ENCODE assay signal across 40 cellular contexts in genomic region chr7:30665043-30665442, GRCh38. TPM values are rescaled to one million over a fixed set of nuclear protein-coding genes. Genes with fewer than 3 reads are reported as not detected.
"Had no signal": no experiment of that assay in that cellular context is flagged by ENCODE, and none has a peak within 500 bp of the region (broad histone marks: within the 10 kb centered on the region; RNA-seq: fewer than 3 reads in every experiment).

No MANE protein-coding gene starts in this region.

- ATAC-seq: activated CD8-positive, alpha-beta T cell treated with anti-CD3 and anti-CD28 coated beads for 36 hours; activated T-cell treated with anti-CD3 and anti-CD28 coated beads, Interleukin-2, amount 50 U/mL, for 4 hours; activated T-cell treated with anti-CD3 and anti-CD28 coated beads, Interleukin-2, amount 50 U/mL, for 72 hours; activated T-helper 17 cell treated with anti-CD3 and anti-CD28 coated beads, Interleukin-2, amount 50 U/mL, for 72 hours; body of pancreas had no signal

- H3K27me3 ChIP-seq: adrenal gland, body of pancreas, brain microvascular endothelial cell, breast epithelium had no signal

- H3K36me3 Mint-ChIP-seq: activated CD4-positive, alpha-beta memory T cell treated with anti-CD3 and anti-CD28 coated beads for 36 hours; activated naive CD4-positive, alpha-beta T cell treated with anti-CD3 and anti-CD28 coated beads, Interleukin-2, amount 50 U/mL, for 72 hours; activated naive CD8-positive, alpha-beta T cell treated with anti-CD3 and anti-CD28 coated beads for 36 hours had no signal

- H3K9me3 Mint-ChIP-seq: activated B cell treated with CpG ODN at 0.5 μM for 24 hours; activated CD4-positive, alpha-beta memory T cell treated with anti-CD3 and anti-CD28 coated beads for 36 hours; activated CD4-positive, alpha-beta T cell treated with anti-CD3 and anti-CD28 coated beads, Interleukin-2, amount 10 ng/mL, durations not matched to agents 24 days and 14 days; activated CD8-positive, alpha-beta T cell treated with anti-CD3 and anti-CD28 coated beads for 36 hours; activated naive CD4-positive, alpha-beta T cell treated with anti-CD3 and anti-CD28 coated beads for 36 hours; activated naive CD4-positive, alpha-beta T cell treated with anti-CD3 and anti-CD28 coated beads, Interleukin-2, amount 50 U/mL, for 72 hours; activated naive CD8-positive, alpha-beta T cell treated with anti-CD3 and anti-CD28 coated beads for 36 hours; activated T-cell treated with anti-CD3 and anti-CD28 coated beads, Interleukin-2, amount 50 U/mL, for 4 hours; activated T-cell treated with anti-CD3 and anti-CD28 coated beads, Interleukin-2, amount 50 U/mL, for 72 hours; activated T-helper 1 cell treated with anti-CD3 and anti-CD28 coated beads, Interleukin-12 subunit alpha, Interleukin-12 subunit beta, Interleukin-2, Interleukin-4 antibody, amounts not matched to agents 30 ng/mL and 10 ng/mL and 1 ng/mL, durations not matched to agents 14 hours and 24 hours and 36 hours; activated T-helper 17 cell treated with anti-CD3 and anti-CD28 coated beads, Interleukin-2, amount 50 U/mL, for 72 hours; central memory CD8-positive, alpha-beta T cell; T-helper 1 cell treated with Interleukin-12 subunit alpha and Interleukin-12 subunit beta and Interleukin-4 antibody, amounts not matched to agents 30 μg/mL and 1 μg/mL, for 36 hours; T-helper 2 cell treated with Interferon-gamma antibody and Interleukin-4, amounts not matched to agents 5 μg/mL and 100 μg/mL, for 36 hours had no signal

- H3K27ac Mint-ChIP-seq: activated B cell treated with CpG ODN at 0.5 μM for 24 hours; activated CD4-positive, alpha-beta memory T cell treated with anti-CD3 and anti-CD28 coated beads for 36 hours; activated CD4-positive, alpha-beta T cell treated with anti-CD3 and anti-CD28 coated beads, Interleukin-2, amount 10 ng/mL, durations not matched to agents 24 days and 14 days; activated CD8-positive, alpha-beta T cell treated with anti-CD3 and anti-CD28 coated beads for 36 hours; activated naive CD4-positive, alpha-beta T cell treated with anti-CD3 and anti-CD28 coated beads for 36 hours; activated naive CD4-positive, alpha-beta T cell treated with anti-CD3 and anti-CD28 coated beads, Interleukin-2, amount 50 U/mL, for 72 hours; activated naive CD8-positive, alpha-beta T cell treated with anti-CD3 and anti-CD28 coated beads for 36 hours; activated T-cell treated with anti-CD3 and anti-CD28 coated beads, Interleukin-2, amount 50 U/mL, for 72 hours; activated T-helper 1 cell treated with anti-CD3 and anti-CD28 coated beads, Interleukin-12 subunit alpha, Interleukin-12 subunit beta, Interleukin-2, Interleukin-4 antibody, amounts not matched to agents 30 ng/mL and 10 ng/mL and 1 ng/mL, durations not matched to agents 14 hours and 24 hours and 36 hours; activated T-helper 17 cell treated with anti-CD3 and anti-CD28 coated beads, Interleukin-2, amount 50 U/mL, for 72 hours; T-helper 1 cell treated with Interleukin-12 subunit alpha and Interleukin-12 subunit beta and Interleukin-4 antibody, amounts not matched to agents 30 μg/mL and 1 μg/mL, for 36 hours; T-helper 2 cell treated with Interferon-gamma antibody and Interleukin-4, amounts not matched to agents 5 μg/mL and 100 μg/mL, for 36 hours had no signal

- H3K27ac ChIP-seq: adrenal gland, body of pancreas, brain microvascular endothelial cell, breast epithelium, VCaP had no signal

- FAIRE-seq: astrocyte, TTC549 had no signal

- H3K4me1 ChIP-seq: adrenal gland, body of pancreas, breast epithelium had no signal

- H3K36me3 ChIP-seq: adrenal gland, brain microvascular endothelial cell, breast epithelium had no signal

- H3K4me3 Mint-ChIP-seq: activated B cell treated with CpG ODN at 0.5 μM for 24 hours; activated CD4-positive, alpha-beta memory T cell treated with anti-CD3 and anti-CD28 coated beads for 36 hours; activated CD4-positive, alpha-beta T cell treated with anti-CD3 and anti-CD28 coated beads, Interleukin-2, amount 10 ng/mL, durations not matched to agents 24 days and 14 days; activated CD8-positive, alpha-beta T cell treated with anti-CD3 and anti-CD28 coated beads for 36 hours; activated naive CD4-positive, alpha-beta T cell treated with anti-CD3 and anti-CD28 coated beads for 36 hours; activated naive CD8-positive, alpha-beta T cell treated with anti-CD3 and anti-CD28 coated beads for 36 hours; activated T-cell treated with anti-CD3 and anti-CD28 coated beads, Interleukin-2, amount 50 U/mL, for 4 hours; activated T-cell treated with anti-CD3 and anti-CD28 coated beads, Interleukin-2, amount 50 U/mL, for 72 hours; activated T-helper 1 cell treated with anti-CD3 and anti-CD28 coated beads, Interleukin-12 subunit alpha, Interleukin-12 subunit beta, Interleukin-2, Interleukin-4 antibody, amounts not matched to agents 30 ng/mL and 10 ng/mL and 1 ng/mL, durations not matched to agents 14 hours and 24 hours and 36 hours; activated T-helper 17 cell treated with anti-CD3 and anti-CD28 coated beads, Interleukin-2, amount 50 U/mL, for 72 hours; central memory CD8-positive, alpha-beta T cell; T-helper 1 cell treated with Interleukin-12 subunit alpha and Interleukin-12 subunit beta and Interleukin-4 antibody, amounts not matched to agents 30 μg/mL and 1 μg/mL, for 36 hours; T-helper 2 cell treated with Interferon-gamma antibody and Interleukin-4, amounts not matched to agents 5 μg/mL and 100 μg/mL, for 36 hours had no signal

- H3K4me3 ChIP-seq: adrenal gland, body of pancreas, breast epithelium had no signal

- H3K27me3 Mint-ChIP-seq: activated B cell treated with CpG ODN at 0.5 μM for 24 hours; activated CD4-positive, alpha-beta memory T cell treated with anti-CD3 and anti-CD28 coated beads for 36 hours; activated CD4-positive, alpha-beta T cell treated with anti-CD3 and anti-CD28 coated beads, Interleukin-2, amount 10 ng/mL, durations not matched to agents 24 days and 14 days; activated CD8-positive, alpha-beta T cell treated with anti-CD3 and anti-CD28 coated beads for 36 hours; activated naive CD8-positive, alpha-beta T cell treated with anti-CD3 and anti-CD28 coated beads for 36 hours had no signal

- H3K4me1 Mint-ChIP-seq: activated B cell treated with CpG ODN at 0.5 μM for 24 hours; activated CD4-positive, alpha-beta T cell treated with anti-CD3 and anti-CD28 coated beads, Interleukin-2, amount 10 ng/mL, durations not matched to agents 24 days and 14 days; activated naive CD8-positive, alpha-beta T cell treated with anti-CD3 and anti-CD28 coated beads for 36 hours; activated T-helper 17 cell treated with anti-CD3 and anti-CD28 coated beads, Interleukin-2, amount 50 U/mL, for 72 hours; central memory CD8-positive, alpha-beta T cell had no signal

- DNase-seq: activated B cell treated with CpG ODN at 0.5 μM for 24 hours; activated CD4-positive, alpha-beta memory T cell treated with anti-CD3 and anti-CD28 coated beads for 36 hours; activated CD4-positive, alpha-beta T cell treated with anti-CD3 and anti-CD28 coated beads for 4 hours; activated CD4-positive, alpha-beta T cell treated with anti-CD3 and anti-CD28 coated beads, Interleukin-2, amount 10 ng/mL, durations not matched to agents 24 days and 14 days; activated CD4-positive, alpha-beta T cell treated with anti-CD3 and anti-CD28 coated beads, Interleukin-2, amount 50 U/mL, for 1 hour; activated CD4-positive, alpha-beta T cell treated with anti-CD3 and anti-CD28 coated beads, Interleukin-2, amount 50 U/mL, for 4 hours; activated CD4-positive, CD25-positive, alpha-beta regulatory T cell treated with anti-CD3 and anti-CD28 coated beads, Interleukin-2, amount 50 U/mL, for 72 hours; activated CD8-positive, alpha-beta memory T cell treated with anti-CD3 and anti-CD28 coated beads, Interleukin-2, amount 50 U/mL, for 4 hours; activated CD8-positive, alpha-beta T cell treated with anti-CD3 and anti-CD28 coated beads for 36 hours; activated effector memory CD4-positive, alpha-beta T cell treated with anti-CD3 and anti-CD28 coated beads, Interleukin-2, amount 50 U/mL, for 16 hours; activated gamma-delta T cell treated with Interleukin-2 at 50 U/mL for 16 hours; activated naive CD4-positive, alpha-beta T cell; activated naive CD4-positive, alpha-beta T cell treated with anti-CD3 and anti-CD28 coated beads for 36 hours; activated naive CD4-positive, alpha-beta T cell treated with anti-CD3 and anti-CD28 coated beads, Interleukin-2, amount 50 U/mL, for 16 hours; activated naive CD8-positive, alpha-beta T cell treated with anti-CD3 and anti-CD28 coated beads for 36 hours; activated T-cell treated with anti-CD3 and anti-CD28 coated beads for 4 hours; activated T-cell treated with anti-CD3 and anti-CD28 coated beads, Interleukin-2, amount 50 U/mL, for 1 hour; activated T-cell treated with anti-CD3 and anti-CD28 coated beads, Interleukin-2, amount 50 U/mL, for 4 hours; activated T-cell treated with anti-CD3 and anti-CD28 coated beads, Interleukin-2, amount 50 U/mL, for 72 hours; adrenal gland; amniotic stem cell; body of pancreas; brain microvascular endothelial cell; caudate nucleus; cerebellar nuclear complex; T-helper 1 cell; T-helper 2 cell; T-helper 9 cell had no signal

- H3K9me3 ChIP-seq: adrenal gland, body of pancreas, breast epithelium had no signal

RNA-seq across cellular contexts. Expression of gene CRHR2, which starts 17.2 kb away (rescaled TPM):
- total RNA-seq: activated B cell treated with CpG ODN at 0.5 μM for 24 hours; activated CD4-positive, alpha-beta T cell treated with anti-CD3 and anti-CD28 coated beads, Interleukin-2, amount 10 ng/mL, durations not matched to agents 24 days and 14 days; activated CD8-positive, alpha-beta memory T cell treated with anti-CD3 and anti-CD28 coated beads for 36 hours; activated CD8-positive, alpha-beta T cell treated with anti-CD3 and anti-CD28 coated beads for 36 hours; activated naive CD4-positive, alpha-beta T cell treated with anti-CD3 and anti-CD28 coated beads for 36 hours; activated naive CD4-positive, alpha-beta T cell treated with anti-CD3 and anti-CD28 coated beads, Interleukin-2, amount 50 U/mL, for 72 hours; activated naive CD8-positive, alpha-beta T cell treated with anti-CD3 and anti-CD28 coated beads for 36 hours; activated T-cell treated with anti-CD3 and anti-CD28 coated beads, Interleukin-2, amount 50 U/mL, for 4 hours; activated T-cell treated with anti-CD3 and anti-CD28 coated beads, Interleukin-2, amount 50 U/mL, for 72 hours; activated T-helper 1 cell treated with anti-CD3 and anti-CD28 coated beads, Interleukin-12 subunit alpha, Interleukin-12 subunit beta, Interleukin-2, Interleukin-4 antibody, amounts not matched to agents 30 ng/mL and 10 ng/mL and 1 ng/mL, durations not matched to agents 14 hours and 24 hours and 36 hours; activated T-helper 17 cell treated with anti-CD3 and anti-CD28 coated beads, Interleukin-2, amount 50 U/mL, for 72 hours; astrocyte had no signal
- polyA plus RNA-seq: aorta had no signal
